ENCODE assay signal across 2 cellular contexts in the genomic region with DNA sequence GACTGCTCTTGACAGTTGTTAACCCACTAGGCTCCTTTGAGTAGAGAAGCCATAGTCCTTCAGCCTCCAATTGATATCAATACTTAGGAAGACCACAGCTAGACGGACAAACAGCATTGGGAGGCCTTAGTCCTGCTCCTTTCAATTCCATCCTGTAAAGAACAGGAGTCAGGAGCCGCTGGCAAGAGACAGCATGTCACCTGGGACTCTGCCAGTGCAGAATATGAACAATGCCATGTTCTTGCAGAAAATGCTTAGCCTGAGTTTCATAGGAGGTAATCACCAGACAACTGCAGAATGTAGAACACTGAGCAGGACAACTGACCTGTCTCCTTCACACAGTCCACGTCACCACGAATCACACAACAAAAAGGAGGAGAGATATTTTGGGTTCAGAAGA. TPM values are rescaled to one million over a fixed set of nuclear protein-coding genes. Genes with fewer than 3 reads are reported as not detected.
"Had no signal": no experiment of that assay in that cellular context is flagged by ENCODE, and none has a peak within 500 bp of the region (broad histone marks: within the 10 kb centered on the region; RNA-seq: fewer than 3 reads in every experiment).

No MANE protein-coding gene starts in this region.

RNA-seq across cellular contexts. Expression of a gene that starts 25.3 kb away (rescaled TPM):
- total RNA-seq: naive thymus-derived CD8-positive, alpha-beta T cell; natural killer cell treated with Interleukin-12 subunit alpha and Interleukin-12 subunit beta and Interleukin-15 and Interleukin-18, amount 100 ng/mL, for 72 hours had no signal
